ENCODE assay signal across 25 cellular contexts in genomic region chr5:115825948-115826347, GRCh38. TPM values are rescaled to one million over a fixed set of nuclear protein-coding genes. Genes with fewer than 3 reads are reported as not detected.
"Had no signal": no experiment of that assay in that cellular context is flagged by ENCODE, and none has a peak within 500 bp of the region (broad histone marks: within the 10 kb centered on the region; RNA-seq: fewer than 3 reads in every experiment).

No MANE protein-coding gene starts in this region.

- DNase-seq: hypothalamus; islet precursor cell; left ventricle myocardium inferior; mesendoderm; naive B cell; natural killer cell; nephron progenitor cell; ovary; retina; right cardiac atrium; stimulated activated CD4-positive, alpha-beta T cell treated with anti-CD3 and anti-CD28 coated beads, Interleukin-1b, Interleukin-23, amount 100 ng/mL, for 48 hours; stimulated activated CD4-positive, alpha-beta T cell treated with anti-CD3 and anti-CD28 coated beads, Interleukin-2, amount 100 ng/mL, for 48 hours; stimulated activated CD4-positive, alpha-beta T cell treated with anti-CD3 and anti-CD28 coated beads, Interleukin-4, amount 100 ng/mL, for 4 hours; stimulated activated CD8-positive, alpha-beta memory T cell treated with anti-CD3 and anti-CD28 coated beads, Interleukin-4, amount 100 ng/mL, for 48 hours; stimulated activated naive CD4-positive, alpha-beta T cell treated with Interleukin-2 at 50 U/mL for 16 hours; stimulated activated naive CD8-positive, alpha-beta T cell treated with anti-CD3 and anti-CD28 coated beads, Interleukin-15, amount 100 ng/mL, for 72 hours; substantia nigra; upper lobe of right lung had no signal

- H3K27ac ChIP-seq: left ventricle myocardium inferior, neural progenitor cell, ovary, prostate gland, tibial nerve, upper lobe of right lung had no signal

- ATAC-seq: natural killer cell; right cardiac atrium; stimulated activated memory B cell treated with anti-CD40 and anti-IgM and Interleukin-4, amounts not matched to agents 10 μg/mL and 1 μg/mL and 100 μg/mL, for 72 hours; stimulated activated naive CD8-positive, alpha-beta T cell treated with anti-CD3 and anti-CD28 coated beads, Interleukin-15, amount 100 ng/mL, for 72 hours; upper lobe of right lung had no signal

- H3K4me2 ChIP-seq: neural progenitor cell, smooth muscle cell had no signal

- H3K9me3 ChIP-seq: ovary, prostate gland had no signal

- H3K9ac ChIP-seq: neural progenitor cell had no signal

- H3K36me3 ChIP-seq: ovary, prostate gland had no signal

- H3K4me3 ChIP-seq: left ventricle myocardium inferior, lung, neural progenitor cell, ovary, prostate gland, smooth muscle cell, tibial nerve, upper lobe of right lung had no signal

- FAIRE-seq: urothelium cell line had no signal

- H3K4me1 ChIP-seq: left ventricle myocardium inferior, neural progenitor cell, prostate gland, tibial nerve, upper lobe of right lung had no signal

- H3K27me3 ChIP-seq: neural progenitor cell, ovary, tibial nerve, upper lobe of right lung had no signal

- H2AFZ ChIP-seq: neural progenitor cell had no signal

RNA-seq across cellular contexts. Expression of gene CDO1, which starts 9.5 kb away (rescaled TPM):
- total RNA-seq: natural killer cell had no signal
